Comparison of ENCODE assay signal across 8 cellular contexts in the genomic region with DNA sequence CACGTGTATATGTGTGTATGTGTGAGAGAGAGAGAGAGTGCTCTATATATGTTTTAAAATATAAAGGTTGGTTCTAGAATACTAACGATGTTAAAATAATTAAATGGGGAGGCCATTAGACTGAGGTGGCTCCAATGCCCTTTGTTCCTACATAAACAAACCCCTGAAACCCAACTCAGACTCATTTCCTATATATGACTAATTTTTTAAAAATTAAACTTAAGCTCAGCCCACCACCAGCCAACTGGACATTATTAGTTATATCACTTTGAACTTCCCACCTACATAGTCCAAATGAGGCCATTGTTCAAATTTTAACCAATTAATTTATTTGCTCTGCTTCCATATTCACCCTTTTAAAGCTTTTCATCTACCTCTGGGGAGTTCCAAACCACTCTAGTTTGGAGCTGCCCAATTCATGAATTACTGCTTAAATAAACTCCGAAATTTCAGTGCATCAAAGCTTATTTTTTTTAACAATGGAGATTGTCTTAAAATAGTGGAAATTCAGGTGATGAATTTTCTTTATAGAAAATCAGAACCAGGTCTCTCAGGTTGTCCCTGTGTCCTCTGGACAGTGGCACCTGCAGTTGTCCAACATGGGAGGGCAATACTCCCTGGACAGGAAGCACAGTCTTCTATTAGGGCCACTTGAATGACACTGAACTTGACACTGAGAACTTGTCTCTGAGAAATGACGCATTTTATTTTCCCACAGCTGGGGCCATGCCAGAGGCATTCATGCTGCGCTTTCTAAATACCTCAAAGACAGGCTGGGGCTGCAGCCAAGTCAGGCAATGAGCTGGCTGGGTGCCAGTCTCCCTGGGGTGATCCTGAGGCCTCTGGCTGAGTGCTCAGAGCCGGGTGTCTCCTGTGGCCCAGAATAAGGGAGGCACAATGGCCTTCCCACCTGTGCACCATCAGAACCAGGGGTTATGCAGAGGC.
A peak's percentile ranks its signal among the peaks of the same experiment; 100 is the strongest.
DNase-seq lines count a peak whose midpoint lies in the region; ATAC-seq and TF ChIP-seq lines count a peak whose summit lies in the region.

No MANE protein-coding gene starts in this region.

- TF ChIP-seq CTCF in HFF-Myc (IDR thresholded peaks at IDR 0.05; ENCODE audit: low read depth, low read length, missing control alignments) (no peak), RWPE1 (conservative IDR thresholded peaks at IDR 0.05; ENCODE audit: low read depth) (no peak), gastrocnemius medialis (IDR thresholded peaks at IDR 0.05 in 4 of 5, conservative IDR thresholded peaks at IDR 0.05 in 1 of 5) (no peak)

- no peaks in the 10 kb centered on the region for H3K36me3 ChIP-seq in gastrocnemius medialis

- H3K4me3 ChIP-seq in HFF-Myc (replicated peaks; ENCODE audit: low read depth, low read length) (no peak overlapping the region), gastrocnemius medialis (no peak overlapping the region)

- CTCF ChIA-PET in RWPE1 (lab: Yijun Ruan, JAX) = no interaction called here

- H3K9me3 ChIP-seq in gastrocnemius medialis = no peaks in the 10 kb centered on the region

- H3K27me3 ChIP-seq in gastrocnemius medialis = no peaks in the 10 kb centered on the region

- no peaks in the 10 kb centered on the region for H3K4me1 ChIP-seq in gastrocnemius medialis

- DNase-seq in HFF-Myc (ENCODE audit: extremely low read depth, low read depth) (peak; percentile 92), RWPE1 (ENCODE audit: low spot score) (peak; percentile 44), globus pallidus (ENCODE audit: low spot score) (peak; percentile 20), gastrocnemius medialis (peak; percentile 14 to 45)
- no peak for DNase-seq in activated CD4-positive, alpha-beta T cell treated with anti-CD3 and anti-CD28 coated beads, Interleukin-2, amount 50 U/mL, for 1 hour
- DNase-seq in stimulated activated CD4-positive, alpha-beta T cell treated with anti-CD3 and anti-CD28 coated beads, Interleukin-1b, Interleukin-23, amount 100 ng/mL, for 48 hours = no peak

- POLR2A ChIA-PET in RWPE1 (lab: Yijun Ruan, JAX; ENCODE audit: low non-redundant PET) = no interaction called here

- TF ChIP-seq POLR2A in gastrocnemius medialis (IDR thresholded peaks at IDR 0.05) = no peak

- intact Hi-C loops in gastrocnemius medialis (cut with DNase I; ENCODE audit: low total_unique reads) = no loop called here

- in situ Hi-C loops in gastrocnemius medialis (cut with MboI; ENCODE audit: low sequenced_read_pairs in 4 of 4) = no loop called here

- peak; percentile 49 to 50 for ATAC-seq in gastrocnemius medialis
- no peak for ATAC-seq in GM21717 (IDR thresholded peaks at IDR 0.05; ENCODE audit: unreplicated experiment)
- ATAC-seq in HG03565 (IDR thresholded peaks at IDR 0.05; ENCODE audit: unreplicated experiment) = no peak

- no peak overlapping the region for H3K27ac ChIP-seq in RWPE1
- no peak overlapping the region for H3K27ac ChIP-seq in gastrocnemius medialis

Comparison
In these comparisons a context has a peak if more than half of its experiments do, and no peak if none do; other contexts are left out.
1. DNase-seq: peak in HFF-Myc (single experiment), RWPE1 (single experiment), globus pallidus (single experiment) and gastrocnemius medialis (2 of 2); none in activated CD4-positive, alpha-beta T cell treated with anti-CD3 and anti-CD28 coated beads, Interleukin-2, amount 50 U/mL, for 1 hour (single experiment) and stimulated activated CD4-positive, alpha-beta T cell treated with anti-CD3 and anti-CD28 coated beads, Interleukin-1b, Interleukin-23, amount 100 ng/mL, for 48 hours (single experiment).
2. ATAC-seq: peak in gastrocnemius medialis (2 of 2); none in GM21717 (single experiment) and HG03565 (single experiment).